In the genomic region with DNA sequence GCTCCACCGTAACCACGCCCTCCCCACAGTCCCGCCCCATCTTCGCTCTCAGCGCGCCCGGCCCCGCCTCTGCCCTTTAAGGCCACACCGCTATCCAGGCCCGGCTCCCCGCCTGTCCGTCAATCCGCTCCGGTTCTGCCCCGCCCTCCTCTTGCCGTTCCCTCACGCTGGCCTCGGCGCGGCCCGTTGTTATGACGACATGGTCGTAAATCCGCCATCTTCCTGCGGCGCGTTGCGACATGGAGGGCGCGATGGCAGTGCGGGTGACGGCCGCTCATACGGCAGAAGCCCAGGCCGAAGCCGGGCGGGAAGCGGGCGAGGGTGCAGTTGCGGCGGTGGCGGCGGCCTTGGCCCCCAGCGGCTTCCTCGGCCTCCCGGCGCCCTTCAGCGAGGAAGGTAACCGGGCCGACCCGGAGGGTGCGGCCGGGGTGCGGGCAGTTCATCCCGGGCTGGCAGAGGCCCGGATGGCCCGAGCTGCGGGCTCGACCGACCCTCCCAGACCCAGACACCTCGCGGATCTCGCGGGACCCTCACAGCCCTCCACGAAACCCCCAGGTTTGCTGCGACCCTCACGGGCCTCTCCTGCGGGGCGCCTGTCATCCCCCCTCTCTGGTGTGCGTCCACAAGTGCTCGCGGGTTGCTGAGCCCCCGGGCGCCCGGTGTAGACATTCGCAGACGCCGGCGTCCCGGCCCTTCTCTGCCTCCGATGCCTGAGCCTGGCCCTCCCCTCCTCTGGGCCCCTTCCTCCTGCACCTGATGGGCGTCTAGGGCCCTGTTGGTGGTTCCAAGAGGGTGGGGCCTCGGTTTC, we compare ENCODE assay signal across 8 cellular contexts. TPM values are rescaled to one million over a fixed set of nuclear protein-coding genes. Genes with fewer than 3 reads are reported as not detected.
DNase-seq lines count a peak whose midpoint lies in the region; ATAC-seq and TF ChIP-seq lines count a peak whose summit lies in the region.

A gene with protein sequence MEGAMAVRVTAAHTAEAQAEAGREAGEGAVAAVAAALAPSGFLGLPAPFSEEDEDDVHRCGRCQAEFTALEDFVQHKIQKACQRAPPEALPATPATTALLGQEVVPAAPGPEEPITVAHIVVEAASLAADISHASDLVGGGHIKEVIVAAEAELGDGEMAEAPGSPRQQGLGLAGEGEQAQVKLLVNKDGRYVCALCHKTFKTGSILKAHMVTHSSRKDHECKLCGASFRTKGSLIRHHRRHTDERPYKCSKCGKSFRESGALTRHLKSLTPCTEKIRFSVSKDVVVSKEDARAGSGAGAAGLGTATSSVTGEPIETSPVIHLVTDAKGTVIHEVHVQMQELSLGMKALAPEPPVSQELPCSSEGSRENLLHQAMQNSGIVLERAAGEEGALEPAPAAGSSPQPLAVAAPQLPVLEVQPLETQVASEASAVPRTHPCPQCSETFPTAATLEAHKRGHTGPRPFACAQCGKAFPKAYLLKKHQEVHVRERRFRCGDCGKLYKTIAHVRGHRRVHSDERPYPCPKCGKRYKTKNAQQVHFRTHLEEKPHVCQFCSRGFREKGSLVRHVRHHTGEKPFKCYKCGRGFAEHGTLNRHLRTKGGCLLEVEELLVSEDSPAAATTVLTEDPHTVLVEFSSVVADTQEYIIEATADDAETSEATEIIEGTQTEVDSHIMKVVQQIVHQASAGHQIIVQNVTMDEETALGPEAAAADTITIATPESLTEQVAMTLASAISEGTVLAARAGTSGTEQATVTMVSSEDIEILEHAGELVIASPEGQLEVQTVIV (plus strand): TSS at position 217 of the 808 bp plus-strand sequence. CDS start 23 bp downstream, at position 240.

- no peaks in the 10 kb centered on the region for H3K9me3 Mint-ChIP-seq in IgD-negative memory B cell

- peaks cover 9% of the 10 kb centered on the region; the same call in 1 of the 2 replicates for H4K20me1 ChIP-seq in PC-3 (ENCODE audit: low read length)

- peak within 1 kb of the TSS; percentile 97 for H3K9ac ChIP-seq in PC-3 (ENCODE audit: low read length)

- H3K27ac ChIP-seq in PC-3 (ENCODE audit: low read length) (peak within 1 kb of the TSS; percentile 45), epithelial cell of prostate (peak within 1 kb of the TSS; percentile 73)

- H3K9me3 ChIP-seq in PC-3 (ENCODE audit: low read length), result no peaks in the 10 kb centered on the region

- H3K36me3 Mint-ChIP-seq in IgD-negative memory B cell, result no peaks in the 10 kb centered on the region

- intact Hi-C loops in PC-3 (cut with micrococcal nuclease), result no loop called here

- ATAC-seq in GM21529 (IDR thresholded peaks at IDR 0.05; ENCODE audit: unreplicated experiment) (peak; percentile 86), PC-3 (peak; percentile 94)

- peaks cover 0 to 7% (median 5%) of the 10 kb centered on the region in 3 donors for H3K4me1 Mint-ChIP-seq in IgD-negative memory B cell

- H3K4me3 Mint-ChIP-seq in IgD-negative memory B cell, result peak within 1 kb of the TSS; percentile 68 to 95 (median 84)

- no peaks in the 10 kb centered on the region; the same call in 1 of the 2 replicates for H3K36me3 ChIP-seq in PC-3 (ENCODE audit: low read depth, low read length)

- H3K4me2 ChIP-seq in PC-3 (ENCODE audit: low read length), result peak within 1 kb of the TSS; percentile 93

- TF ChIP-seq CTCF in PC-3 (conservative IDR thresholded peaks at IDR 0.05; ENCODE audit: low read depth, low read length), result no peak

- peak within 1 kb of the TSS; percentile 74 for H2AFZ ChIP-seq in PC-3 (ENCODE audit: low read length)

- POLR2A ChIA-PET in PC-3 (lab: Charles Lee; ENCODE audit: unreplicated experiment), result no interaction called here

- CTCF ChIA-PET in PC-3 (lab: Charles Lee), result interaction anchor here (1.4 kb wide), 1 partner anchor 28 kb away, joined by 7 read pairs; a partner anchor contains a TSS

- no peaks in the 10 kb centered on the region for H3F3A ChIP-seq in PC-3 (ENCODE audit: low read length, unreplicated experiment)

- DNase-seq in DMS 273 treated with DMSO at 0.1 percent for 48 hours (lab: John Stamatoyannopoulos, UW) (peak; percentile 98), PC-3 (peak; percentile 97), activated T-cell treated with anti-CD3 and anti-CD28 coated beads for 48 hours (ENCODE audit: low read depth) (peak; percentile 100), epithelial cell of prostate (ENCODE audit: low read depth, low spot score) (peak; percentile 97), mucosa of gallbladder (ENCODE audit: low spot score) (peak; percentile 99)
- DNase-seq in stimulated activated CD8-positive, alpha-beta memory T cell treated with anti-CD3 and anti-CD28 coated beads, Interleukin-4, amount 100 ng/mL, for 4 hours (ENCODE audit: low read depth in 2 of 2, low spot score in 1 of 2), result peak; percentile 95 to 99

- peaks cover 12% of the 10 kb centered on the region for H3K4me1 ChIP-seq in PC-3 (ENCODE audit: insufficient read depth, low read length)

- H3K9me2 ChIP-seq in PC-3 (replicated peaks; ENCODE audit: low read length), result no peaks in the 10 kb centered on the region

- H3K79me2 ChIP-seq in PC-3 (ENCODE audit: low read length), result peaks cover 51% of the 10 kb centered on the region

- BruUV-seq in PC-3 (replicated peaks; lab: Mats Ljungman, UMichigan), result TSS peak; percentile 56

- H3K4me3 ChIP-seq in PC-3 (ENCODE audit: low read length), result peak within 1 kb of the TSS; percentile 96

- no peaks in the 10 kb centered on the region for H3K27me3 ChIP-seq in PC-3 (ENCODE audit: low read length)

- no peaks in the 10 kb centered on the region for H3K27me3 Mint-ChIP-seq in IgD-negative memory B cell

- H3K27ac Mint-ChIP-seq in IgD-negative memory B cell, result peak within 1 kb of the TSS; percentile 7 to 69 (median 63)

RNA-seq across cellular contexts. Expression of the gene that starts here (rescaled TPM):
- 23.2 TPM for polyA plus RNA-seq in IgD-negative memory B cell
- total RNA-seq in PC-3 (2014; rRNA removed) (49.0 and 57.7 TPM in 2 replicates), mucosa of gallbladder (33.3 TPM)

Comparison
In these comparisons a context has a peak if more than half of its experiments do, and no peak if none do; other contexts are left out.
1. Peak in every context shown above with its lines: DNase-seq, ATAC-seq, H3K4me3 ChIP-seq and H3K27ac ChIP-seq.